In the genomic region with DNA sequence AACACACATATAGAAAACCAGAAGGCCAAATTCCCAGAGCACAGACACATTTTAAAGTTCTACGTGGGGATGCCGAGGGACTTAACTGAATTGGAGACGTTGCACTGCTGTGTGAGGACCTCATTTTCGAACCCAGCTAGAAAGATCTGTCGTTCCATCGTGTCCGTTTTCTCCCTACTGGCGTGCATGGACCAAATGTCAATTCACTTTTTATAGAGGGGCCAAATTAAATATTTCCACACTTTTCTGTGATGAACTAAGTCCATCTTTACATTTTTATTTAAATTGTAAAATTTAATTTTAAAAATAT, we compare ENCODE assay signal across 8 cellular contexts. TPM values are rescaled to one million over a fixed set of nuclear protein-coding genes. Genes with fewer than 3 reads are reported as not detected.
DNase-seq lines count a peak whose midpoint lies in the region; ATAC-seq and TF ChIP-seq lines count a peak whose summit lies in the region.

No MANE protein-coding gene starts in this region.

- peak overlapping the region; percentile 96 to 100 (median 99) for H3K27ac ChIP-seq in heart left ventricle
- H3K27ac ChIP-seq in substantia nigra (ENCODE audit: low read depth, low read length, poor library complexity, severe bottlenecking) = peak overlapping the region; percentile 90

- 0 to 1% (median 1%) methylated on average over 8 of the region's 8 CpGs for WGBS in heart left ventricle, 4 donors

- CTCF ChIA-PET in activated CD4-positive, alpha-beta memory T cell treated with anti-CD3 and anti-CD28 coated beads, Interleukin-2, amount 10 ng/mL, durations not matched to agents 7 days and 5 days (lab: Charles Lee) = interaction anchor here (1.0 to 1.2 kb wide), 3 partner anchors 269 to 710 kb away, joined by 3 to 4 read pairs (median 3); no protein-coding TSS in a partner anchor

- H3K9me3 ChIP-seq in heart left ventricle (no peaks in the 10 kb centered on the region), iPS-15b (ENCODE audit: control insufficient read depth, insufficient read depth, low read length) (no peaks in the 10 kb centered on the region)

- no peak for TF ChIP-seq POLR2A in heart left ventricle (IDR thresholded peaks at IDR 0.05)

- H3K4me3 Mint-ChIP-seq in activated CD4-positive, alpha-beta memory T cell treated with anti-CD3 and anti-CD28 coated beads, Interleukin-2, amount 10 ng/mL, durations not matched to agents 7 days and 5 days = peak overlapping the region; percentile 85

- intact Hi-C loops in heart left ventricle (cut with DNase I) = loop anchor here in 8 of 10 donors (2.0 to 10.0 kb wide), 14 partner anchors 37 to 613 kb away; a partner anchor contains a TSS
- intact Hi-C loops in Right ventricle myocardium superior (cut with DNase I) = no loop called here

- peak overlapping the region; percentile 98 for H3K27ac Mint-ChIP-seq in activated CD4-positive, alpha-beta memory T cell treated with anti-CD3 and anti-CD28 coated beads, Interleukin-2, amount 10 ng/mL, durations not matched to agents 7 days and 5 days

- peaks cover 65% of the 10 kb centered on the region for H3K4me1 Mint-ChIP-seq in activated CD4-positive, alpha-beta memory T cell treated with anti-CD3 and anti-CD28 coated beads, Interleukin-2, amount 10 ng/mL, durations not matched to agents 7 days and 5 days

- POLR2A ChIA-PET in activated CD4-positive, alpha-beta memory T cell treated with anti-CD3 and anti-CD28 coated beads, Interleukin-2, amount 10 ng/mL, durations not matched to agents 7 days and 5 days (lab: Charles Lee) = interaction anchor here (0.8 to 3.4 kb wide), 18 partner anchors 11 to 713 kb away, joined by 3 to 31 read pairs (median 7); a partner anchor contains a TSS

- peaks cover 35% of the 10 kb centered on the region for H3K36me3 Mint-ChIP-seq in activated CD4-positive, alpha-beta memory T cell treated with anti-CD3 and anti-CD28 coated beads, Interleukin-2, amount 10 ng/mL, durations not matched to agents 7 days and 5 days (ENCODE audit: low read depth)

- H3K9ac ChIP-seq in iPS-15b (ENCODE audit: low read depth, low read length) = no peak overlapping the region

- no peak for DNase-seq in heart left ventricle
- DNase-seq in Right ventricle myocardium superior = no peak
- DNase-seq in activated CD4-positive, alpha-beta memory T cell treated with anti-CD3 and anti-CD28 coated beads, Interleukin-2, amount 10 ng/mL, durations not matched to agents 7 days and 5 days = peak; percentile 32
- peak in 2 of 49 donors; percentile 49 to 60 for DNase-seq in substantia nigra (lab: John Stamatoyannopoulos, UW)
- DNase-seq in islet precursor cell = no peak

- no peaks in the 10 kb centered on the region for H3K9me3 Mint-ChIP-seq in activated CD4-positive, alpha-beta memory T cell treated with anti-CD3 and anti-CD28 coated beads, Interleukin-2, amount 10 ng/mL, durations not matched to agents 7 days and 5 days

- H3K4me1 ChIP-seq in heart left ventricle = peaks cover 7 to 62% (median 52%) of the 10 kb centered on the region in 12 donors
- H3K4me1 ChIP-seq in iPS-15b (ENCODE audit: control insufficient read depth, insufficient read depth, low read length) = peaks cover 21% of the 10 kb centered on the region

- TF ChIP-seq CTCF in heart left ventricle (IDR thresholded peaks at IDR 0.05) = no peak

- H3K27me3 ChIP-seq in heart left ventricle (no peaks in the 10 kb centered on the region), iPS-15b (ENCODE audit: control insufficient read depth, insufficient read depth, low read length) (peaks cover 78% of the 10 kb centered on the region)

- H3K4me3 ChIP-seq in heart left ventricle (peak overlapping the region; percentile 61 to 99 (median 96)), iPS-15b (ENCODE audit: low read depth, low read length) (peak overlapping the region; percentile 78)

- H3K36me3 ChIP-seq in heart left ventricle = no peaks in the 10 kb centered on the region
- H3K36me3 ChIP-seq in iPS-15b (ENCODE audit: control insufficient read depth, insufficient read depth, low read length) = no peaks in the 10 kb centered on the region

- ATAC-seq in heart left ventricle (no peak), Right ventricle myocardium superior (ENCODE audit: poor library complexity) (no peak), HG03039 (IDR thresholded peaks at IDR 0.05; ENCODE audit: unreplicated experiment) (no peak), HG03432 (IDR thresholded peaks at IDR 0.05; ENCODE audit: unreplicated experiment) (no peak)

- peaks cover 19% of the 10 kb centered on the region for H3K27me3 Mint-ChIP-seq in activated CD4-positive, alpha-beta memory T cell treated with anti-CD3 and anti-CD28 coated beads, Interleukin-2, amount 10 ng/mL, durations not matched to agents 7 days and 5 days

RNA-seq across cellular contexts. Expression of a gene that starts 0.7 kb away (rescaled TPM):
- 10 to 100 TPM; 14.7 to 27.9 (median 19.5) TPM for total RNA-seq in heart left ventricle
- 1 to 10 TPM; 7.5 to 8.8 TPM for polyA plus RNA-seq in heart left ventricle
- 24.0 TPM for total RNA-seq in Right ventricle myocardium superior
- 10 to 100 TPM; 18.2 to 19.0 TPM for total RNA-seq in activated CD4-positive, alpha-beta memory T cell treated with anti-CD3 and anti-CD28 coated beads, Interleukin-2, amount 10 ng/mL, durations not matched to agents 7 days and 5 days

RNA-seq across cellular contexts. Expression of a gene that starts 1.0 kb away (rescaled TPM):
- 10 to 100 TPM; 35.3 to 58.2 (median 49.4) TPM for total RNA-seq in heart left ventricle
- 10 to 100 TPM; 13.6 to 33.4 TPM for polyA plus RNA-seq in heart left ventricle
- 81.5 TPM for total RNA-seq in Right ventricle myocardium superior
- 10 to 100 TPM; 39.8 to 41.4 TPM for total RNA-seq in activated CD4-positive, alpha-beta memory T cell treated with anti-CD3 and anti-CD28 coated beads, Interleukin-2, amount 10 ng/mL, durations not matched to agents 7 days and 5 days
